Comparison of ENCODE assay signal across 26 cellular contexts in genomic region chr4:2252530-2252924, GRCh38. TPM values are rescaled to one million over a fixed set of nuclear protein-coding genes. Genes with fewer than 3 reads are reported as not detected.
A peak's percentile ranks its signal among the peaks of the same experiment; 100 is the strongest.
DNase-seq lines count a peak whose midpoint lies in the region; ATAC-seq, FAIRE-seq and TF ChIP-seq lines count a peak whose summit lies in the region.
"Had no signal": no experiment of that assay in that cellular context is flagged by ENCODE, and none has a peak within 500 bp of the region (broad histone marks: within the 10 kb centered on the region; RNA-seq: fewer than 3 reads in every experiment).

No MANE protein-coding gene starts in this region.

- TF ChIP-seq POLR2A in H1 (IDR thresholded peaks at IDR 0.05; ENCODE audit: control extremely low read depth in 1 of 2, low read depth in 2 of 2, low read length in 2 of 2), result no peak
- TF ChIP-seq POLR2A in spleen (IDR thresholded peaks at IDR 0.05), result no peak

- H3K27me3 ChIP-seq in GM23338 (ENCODE audit: insufficient read depth) (no peaks in the 10 kb centered on the region), H1 (replicated peaks in 1 of 4; ENCODE audit: control insufficient read depth in 3 of 4, extremely low read depth in 1 of 4, insufficient read depth in 3 of 4, low read length in 3 of 4) (no peaks in the 10 kb centered on the region), spleen (replicated peaks in 1 of 7) (no peaks in the 10 kb centered on the region)
- H3K27me3 ChIP-seq: BLaER1 treated with 17β-estradiol and CSF1 and Interleukin-3, amounts not matched to agents 10 nM and 100 nM; esophagus squamous epithelium; gastroesophageal sphincter had no signal

- no peaks in the 10 kb centered on the region for H3K9me2 ChIP-seq in GM23338 (ENCODE audit: insufficient read depth)

- H3K23me2 ChIP-seq in H1 (ENCODE audit: low read depth, low read length), result no peaks in the 10 kb centered on the region

- H3K14ac ChIP-seq in H1 (ENCODE audit: insufficient read length), result no peak overlapping the region

- H2BK20ac ChIP-seq in H1 (ENCODE audit: low read length), result no peak overlapping the region

- H3K18ac ChIP-seq in H1 (ENCODE audit: extremely low read depth, low read length), result no peak overlapping the region

- no peak overlapping the region for H3K4ac ChIP-seq in H1 (replicated peaks; ENCODE audit: insufficient read length, low read depth, low read length)

- H3K9me3 ChIP-seq in H1 (ENCODE audit: insufficient read depth in 2 of 2, low read depth in 1 of 2, low read length in 1 of 2), result no peaks in the 10 kb centered on the region
- no peaks in the 10 kb centered on the region for H3K9me3 ChIP-seq in spleen
- H3K9me3 ChIP-seq: A549; BLaER1 treated with 17β-estradiol and CSF1 and Interleukin-3, amounts not matched to agents 10 nM and 100 nM; esophagus squamous epithelium; gastroesophageal sphincter had no signal

- no peak for FAIRE-seq in H1 (lab: Jason Lieb, UNC)
- FAIRE-seq: A549, GM19239, urothelium cell line had no signal

- H3K9ac ChIP-seq in H1 (replicated peaks in 1 of 4; ENCODE audit: extremely low read depth in 1 of 4, low read depth in 3 of 4, low read length in 3 of 4), result no peak overlapping the region; a peak in 1 of 7 replicates

- no peak for TF ChIP-seq EP300 in H1 (IDR thresholded peaks at IDR 0.05; ENCODE audit: borderline replicate concordance in 1 of 2, low read depth in 2 of 2, low read length in 2 of 2)

- H2BK5ac ChIP-seq in H1 (ENCODE audit: low read depth, low read length), result no peak overlapping the region

- no CpG with 5 or more reads among the region's 8 CpGs for WGBS in H1 (ENCODE audit: extremely low coverage in 1 of 2, insufficient coverage in 1 of 2, insufficient read length in 1 of 2, insufficient replicate concordance in 2 of 2, low coverage in 1 of 2, low lambda C conversion rate in 2 of 2, missing lambda C conversion rate in 1 of 2), 2 experiments
- 92 to 100% (median 97%) methylated on average over 2 to 8 of the region's 8 CpGs for WGBS in spleen, 5 donors

- H3K79me1 ChIP-seq in H1 (ENCODE audit: low read depth, low read length), result no peaks in the 10 kb centered on the region

- H3K36me3 ChIP-seq in GM23338 (ENCODE audit: insufficient read depth) (no peaks in the 10 kb centered on the region), H1 (ENCODE audit: control insufficient read depth in 2 of 4, insufficient read depth in 4 of 4, low read length in 3 of 4) (peaks cover 0 to 5% (median 2%) of the 10 kb centered on the region in 4 experiments; a peak in 2 of 8 replicates), spleen (peaks cover 0 to 100% (median 67%) of the 10 kb centered on the region in 6 donors)

- no peak overlapping the region for H3K4me3 Mint-ChIP-seq in activated T-cell treated with anti-CD3 and anti-CD28 coated beads, Interleukin-2, amount 50 U/mL, for 4 hours
- H3K4me3 Mint-ChIP-seq in GM23338, result no peak overlapping the region
- H3K4me3 Mint-ChIP-seq: natural killer cell treated with Interleukin-12 subunit alpha and Interleukin-12 subunit beta and Interleukin-15 and Interleukin-18, amount 100 ng/mL, for 72 hours had no signal

- H2BK15ac ChIP-seq in H1 (ENCODE audit: low read length), result no peak overlapping the region

- no peak for TF ChIP-seq CTCF in GM23338 (conservative IDR thresholded peaks at IDR 0.05; ENCODE audit: low read depth in 2 of 2)
- TF ChIP-seq CTCF in H1 (IDR thresholded peaks at IDR 0.05; ENCODE audit: control extremely low read depth in 1 of 3, insufficient read depth in 1 of 3, low read depth in 1 of 3, low read length in 3 of 3), result no peak
- no peak for TF ChIP-seq CTCF in spleen (IDR thresholded peaks at IDR 0.05 in 8 of 11, conservative IDR thresholded peaks at IDR 0.05 in 3 of 11)

- no peaks in the 10 kb centered on the region for H3K27me3 Mint-ChIP-seq in activated T-cell treated with anti-CD3 and anti-CD28 coated beads, Interleukin-2, amount 50 U/mL, for 4 hours (ENCODE audit: low read depth)
- H3K27me3 Mint-ChIP-seq in GM23338 (ENCODE audit: insufficient read depth, low read depth, poor library complexity), result peaks cover 4% of the 10 kb centered on the region
- H3K27me3 Mint-ChIP-seq: natural killer cell treated with Interleukin-12 subunit alpha and Interleukin-12 subunit beta and Interleukin-15 and Interleukin-18, amount 100 ng/mL, for 72 hours; progenitor cell of endocrine pancreas had no signal

- intact Hi-C loops in spleen (cut with DNase I; ENCODE audit: low total_unique reads), result no loop called here

- no peak overlapping the region for H2BK120ac ChIP-seq in H1 (replicated peaks; ENCODE audit: low read depth, low read length)

- H2AFZ ChIP-seq in GM23338 (no peak overlapping the region), H1 (ENCODE audit: low read length) (no peak overlapping the region)

- POLR2A ChIA-PET in H1 (lab: Charles Lee; ENCODE audit: partially characterized antibody), result no interaction called here

- CTCF ChIA-PET in H1 (lab: Charles Lee; ENCODE audit: partially characterized antibody), result interaction anchor here (1.2 kb wide), 1 partner anchor 17 kb away, joined by 3 read pairs; no protein-coding TSS in a partner anchor

- H4K91ac ChIP-seq in H1 (replicated peaks; ENCODE audit: insufficient read length, low read length), result no peak overlapping the region

- H3K23ac ChIP-seq in H1 (ENCODE audit: insufficient read length), result no peak overlapping the region

- H3K4me3 ChIP-seq in GM23338, result no peak overlapping the region
- H3K4me3 ChIP-seq in H1 (ENCODE audit: extremely low read depth in 1 of 4, insufficient read depth in 2 of 4, low read depth in 3 of 4, low read length in 4 of 4), result no peak overlapping the region
- H3K4me3 ChIP-seq in spleen, result no peak overlapping the region
- H3K4me3 ChIP-seq: A549; BLaER1 treated with 17β-estradiol and CSF1 and Interleukin-3, amounts not matched to agents 10 nM and 100 nM; esophagus squamous epithelium; gastroesophageal sphincter; skin epidermis had no signal

- no peak overlapping the region for H2BK12ac ChIP-seq in H1 (ENCODE audit: low read depth, low read length)

- H3K79me2 ChIP-seq in GM23338 (replicated peaks; ENCODE audit: insufficient read depth) (no peaks in the 10 kb centered on the region), H1 (ENCODE audit: control insufficient read depth in 1 of 2, insufficient read depth in 2 of 2, low read length in 2 of 2) (no peaks in the 10 kb centered on the region)

- DNase-seq in activated T-cell treated with anti-CD3 and anti-CD28 coated beads, Interleukin-2, amount 50 U/mL, for 4 hours, result peak; percentile 4
- no peak for DNase-seq in activated T-cell treated with anti-CD3 and anti-CD28 coated beads for 4 hours
- no peak for DNase-seq in GM23338 (ENCODE audit: low spot score)
- DNase-seq in H1 (ENCODE audit: low read depth in 1 of 2, low spot score in 2 of 2), result no peak
- DNase-seq in spleen, result peak; percentile 66
- no peak for DNase-seq in D341Med (ENCODE audit: low spot score)
- no peak for DNase-seq in pons (ENCODE audit: low spot score)
- DNase-seq: activated CD4-positive, alpha-beta T cell treated with anti-CD3 and anti-CD28 coated beads, Interleukin-2, amount 50 U/mL, for 1 hour; activated naive CD4-positive, alpha-beta T cell; anterior cingulate cortex; effector CD4-positive, alpha-beta T cell; esophagus squamous epithelium; midbrain; MM.1S; NCI-H1694; SHP77 treated with DMSO at 0.1 percent for 48 hours; stimulated activated CD4-positive, alpha-beta T cell treated with anti-CD3 and anti-CD28 coated beads, Interleukin-4, amount 100 ng/mL, for 1 hour had no signal

- H3K4me1 Mint-ChIP-seq in activated T-cell treated with anti-CD3 and anti-CD28 coated beads, Interleukin-2, amount 50 U/mL, for 4 hours (ENCODE audit: low read depth), result peaks cover 4% of the 10 kb centered on the region
- peaks cover 15% of the 10 kb centered on the region for H3K4me1 Mint-ChIP-seq in GM23338

- no peak overlapping the region for H3K56ac ChIP-seq in H1 (replicated peaks; ENCODE audit: insufficient read length, low read depth, low read length)

- H3K4me1 ChIP-seq in GM23338 (ENCODE audit: insufficient read depth), result peaks cover 5% of the 10 kb centered on the region; the same call in 1 of the 2 replicates
- H3K4me1 ChIP-seq in H1 (replicated peaks in 1 of 4; ENCODE audit: control insufficient read depth in 3 of 4, insufficient read depth in 4 of 4, low read length in 3 of 4), result 0 out of 7 replicates have a peak, but pooled peaks cover 0 to 4% (median 0%) of the 10 kb centered on the region in 4 experiments
- H3K4me1 ChIP-seq in spleen, result peaks cover 24 to 96% (median 66%) of the 10 kb centered on the region in 6 donors
- H3K4me1 ChIP-seq: A549 had no signal

- no peaks in the 10 kb centered on the region for H3F3A ChIP-seq in GM23338 (replicated peaks; ENCODE audit: low read depth)

- no peak overlapping the region for H4K5ac ChIP-seq in H1 (ENCODE audit: insufficient read length, low read depth, low read length)

- peak overlapping the region; percentile 70; the same call in 1 of the 2 replicates for H3K27ac Mint-ChIP-seq in GM23338
- H3K27ac Mint-ChIP-seq: natural killer cell treated with Interleukin-12 subunit alpha and Interleukin-12 subunit beta and Interleukin-15 and Interleukin-18, amount 100 ng/mL, for 72 hours; progenitor cell of endocrine pancreas had no signal

- no peak for ATAC-seq in activated T-cell treated with anti-CD3 and anti-CD28 coated beads, Interleukin-2, amount 50 U/mL, for 4 hours
- ATAC-seq in GM23338 (no peak), GM21529 (IDR thresholded peaks at IDR 0.05; ENCODE audit: unreplicated experiment) (no peak)
- ATAC-seq: A549; gastroesophageal sphincter; natural killer cell treated with Interleukin-12 subunit alpha and Interleukin-12 subunit beta and Interleukin-15 and Interleukin-18, amount 100 ng/mL, for 72 hours had no signal

- no peak for TF ChIP-seq RAD21 in H1 (IDR thresholded peaks at IDR 0.05 in 1 of 2, conservative IDR thresholded peaks at IDR 0.05 in 1 of 2; ENCODE audit: low read depth in 2 of 2, low read length in 2 of 2)

- no peak overlapping the region for H2AK5ac ChIP-seq in H1 (ENCODE audit: low read depth, low read length)

- H3K4me2 ChIP-seq in GM23338, result no peak overlapping the region
- H3K4me2 ChIP-seq in H1 (ENCODE audit: insufficient read depth in 1 of 2, low read depth in 2 of 2, low read length in 2 of 2), result no peak overlapping the region
- H3K4me2 ChIP-seq: A549; BLaER1 treated with 17β-estradiol and CSF1 and Interleukin-3, amounts not matched to agents 10 nM and 100 nM had no signal

- H4K20me1 ChIP-seq in GM23338 (replicated peaks; ENCODE audit: insufficient read depth) (no peaks in the 10 kb centered on the region), H1 (replicated peaks in 1 of 2; ENCODE audit: control insufficient read depth in 1 of 2, insufficient read depth in 2 of 2, low read length in 2 of 2) (peaks cover 0 to 5% of the 10 kb centered on the region in 2 experiments)

- peaks cover 9% of the 10 kb centered on the region for H3K36me3 Mint-ChIP-seq in activated T-cell treated with anti-CD3 and anti-CD28 coated beads, Interleukin-2, amount 50 U/mL, for 4 hours (ENCODE audit: insufficient read depth)
- H3K36me3 Mint-ChIP-seq in GM23338 (ENCODE audit: low read depth), result no peaks in the 10 kb centered on the region; the same call in 2 of the 3 replicates
- H3K36me3 Mint-ChIP-seq: natural killer cell treated with Interleukin-12 subunit alpha and Interleukin-12 subunit beta and Interleukin-15 and Interleukin-18, amount 100 ng/mL, for 72 hours had no signal

- no peaks in the 10 kb centered on the region for H3K9me3 Mint-ChIP-seq in activated T-cell treated with anti-CD3 and anti-CD28 coated beads, Interleukin-2, amount 50 U/mL, for 4 hours
- H3K9me3 Mint-ChIP-seq in GM23338, result no peaks in the 10 kb centered on the region
- H3K9me3 Mint-ChIP-seq: natural killer cell treated with Interleukin-12 subunit alpha and Interleukin-12 subunit beta and Interleukin-15 and Interleukin-18, amount 100 ng/mL, for 72 hours had no signal

- H3K27ac ChIP-seq in GM23338 (ENCODE audit: low read depth), result no peak overlapping the region
- H3K27ac ChIP-seq in H1 (ENCODE audit: low read depth, low read length), result no peak overlapping the region
- H3K27ac ChIP-seq in spleen, result peak overlapping the region in 3 of 8 donors; percentile 9 to 45 (median 16)
- H3K27ac ChIP-seq: A549; BLaER1 treated with 17β-estradiol and CSF1 and Interleukin-3, amounts not matched to agents 10 nM and 100 nM; esophagus squamous epithelium had no signal

- peak overlapping the region; percentile 25; the same call in 1 of the 2 replicates for H4K8ac ChIP-seq in H1 (ENCODE audit: extremely low read depth, insufficient read depth, low read length)

RNA-seq across cellular contexts. Expression of gene MXD4, which starts 9.4 kb away (rescaled TPM):
- total RNA-seq in activated T-cell treated with anti-CD3 and anti-CD28 coated beads, Interleukin-2, amount 50 U/mL, for 4 hours, result 1 to 10 TPM; 5.1 to 6.3 (median 5.4) TPM
- 19.9 and 26.4 TPM in 2 replicates for total RNA-seq in GM23338 (2014; rRNA removed; shearing (Covaris generic))
- polyA plus RNA-seq in GM23338 (2016; fragmentation: Nextera tagmentation; extraction: Ambion mirVana), result 6.9 and 11.5 TPM in 2 replicates
- total RNA-seq in H1 (2021; fragmentation: NEBNext Ultra II Directional; extraction: Animal tissue kit (Norgen Biotek cat#: 25700)), result 20.8 and 24.6 TPM in 2 replicates
- 18.0 and 24.1 TPM in 2 replicates for polyA plus RNA-seq in H1 (2011; rRNA removed)
- 17.9 TPM for polyA plus RNA-seq in H1 (2011; cell fraction: cytosol; rRNA removed)
- 40.1 TPM for polyA plus RNA-seq in H1 (2011; cell fraction: nucleus; rRNA removed)
- 14.9 to 16.5 TPM (median 15.7 TPM) in 4 replicates for polyA plus RNA-seq in H1 (2012, experiment 1 of 2)
- 16.5 TPM for polyA plus RNA-seq in H1 (2012, experiment 2 of 2)
- 13.4 TPM for polyA plus RNA-seq in H1 (2013, experiment 1 of 2)
- polyA plus RNA-seq in H1 (2013, experiment 2 of 2), result 14.2 TPM
- polyA minus RNA-seq in H1 (2011; rRNA and poly(A)+ RNA removed), result 12.7 and 13.1 TPM in 2 replicates
- 13.5 TPM for polyA minus RNA-seq in H1 (2011; cell fraction: cytosol; rRNA and poly(A)+ RNA removed)
- polyA minus RNA-seq in H1 (2011; cell fraction: nucleus; rRNA and poly(A)+ RNA removed), result 15.7 TPM
- total RNA-seq in spleen, result 100 to 1,000 TPM in 5 of 7 donors, 10 to 100 TPM in 2; 51.8 to 128 (median 112) TPM
- 100 to 1,000 TPM in 1 of 3 donors, 10 to 100 TPM in 2; 36.0 to 103 (median 38.4) TPM for polyA plus RNA-seq in spleen

RNA-seq across cellular contexts. Expression of gene HAUS3, which starts 10.6 kb away (rescaled TPM):
- 10 to 100 TPM; 20.6 to 24.1 (median 22.5) TPM for total RNA-seq in activated T-cell treated with anti-CD3 and anti-CD28 coated beads, Interleukin-2, amount 50 U/mL, for 4 hours
- total RNA-seq in GM23338 (2014; rRNA removed; shearing (Covaris generic)), result 23.7 and 36.0 TPM in 2 replicates
- polyA plus RNA-seq in GM23338 (2016; fragmentation: Nextera tagmentation; extraction: Ambion mirVana) (16.3 and 21.4 TPM in 2 replicates), H1 (2011; rRNA removed) (3.2 and 5.1 TPM in 2 replicates), spleen (10 to 100 TPM; 10.3 to 15.0 (median 13.0) TPM)
- 14.6 and 14.8 TPM in 2 replicates for total RNA-seq in H1 (2021; fragmentation: NEBNext Ultra II Directional; extraction: Animal tissue kit (Norgen Biotek cat#: 25700))
- polyA plus RNA-seq in H1 (2011; cell fraction: cytosol; rRNA removed), result 6.5 TPM
- polyA plus RNA-seq in H1 (2011; cell fraction: nucleus; rRNA removed), result 3.7 TPM
- polyA plus RNA-seq in H1 (2012, experiment 1 of 2), result 4.4 to 10.4 TPM (median 5.5 TPM) in 4 replicates
- 1.2 TPM for polyA plus RNA-seq in H1 (2012, experiment 2 of 2)
- polyA plus RNA-seq in H1 (2013, experiment 1 of 2), result 10.3 TPM
- polyA plus RNA-seq in H1 (2013, experiment 2 of 2), result 10.4 TPM
- polyA minus RNA-seq in H1 (2011; rRNA and poly(A)+ RNA removed), result 1.6 and 2.3 TPM in 2 replicates
- 4.0 TPM for polyA minus RNA-seq in H1 (2011; cell fraction: cytosol; rRNA and poly(A)+ RNA removed)
- 5.1 TPM for polyA minus RNA-seq in H1 (2011; cell fraction: nucleus; rRNA and poly(A)+ RNA removed)
- 10 to 100 TPM; 16.2 to 22.4 (median 19.2) TPM for total RNA-seq in spleen

RNA-seq across cellular contexts. Expression of gene POLN, which starts 10.6 kb away (rescaled TPM):
- 1 to 10 TPM in 1 of 3 donors, under 1 TPM in 2; 0.61 to 2.3 (median 0.90) TPM for total RNA-seq in activated T-cell treated with anti-CD3 and anti-CD28 coated beads, Interleukin-2, amount 50 U/mL, for 4 hours
- 1.8 and 4.8 TPM in 2 replicates for total RNA-seq in GM23338 (2014; rRNA removed; shearing (Covaris generic))
- 1.8 and 4.0 TPM in 2 replicates for polyA plus RNA-seq in GM23338 (2016; fragmentation: Nextera tagmentation; extraction: Ambion mirVana)
- 1.5 and 4.2 TPM in 2 replicates for total RNA-seq in H1 (2021; fragmentation: NEBNext Ultra II Directional; extraction: Animal tissue kit (Norgen Biotek cat#: 25700))
- 0.82 and 0.98 TPM in 2 replicates for polyA plus RNA-seq in H1 (2011; rRNA removed)
- 1.3 TPM for polyA plus RNA-seq in H1 (2011; cell fraction: cytosol; rRNA removed)
- polyA plus RNA-seq in H1 (2011; cell fraction: nucleus; rRNA removed), result 1.5 TPM
- 0.94 to 1.2 TPM (median 1.1 TPM) in 4 replicates for polyA plus RNA-seq in H1 (2012, experiment 1 of 2)
- 0.05 TPM for polyA plus RNA-seq in H1 (2012, experiment 2 of 2)
- 1.8 TPM for polyA plus RNA-seq in H1 (2013, experiment 1 of 2)
- polyA plus RNA-seq in H1 (2013, experiment 2 of 2), result 2.3 TPM
- polyA minus RNA-seq in H1 (2011; rRNA and poly(A)+ RNA removed), result 1.3 and 2.1 TPM in 2 replicates
- not detected for polyA minus RNA-seq in H1 (2011; cell fraction: cytosol; rRNA and poly(A)+ RNA removed)
- 4.2 TPM for polyA minus RNA-seq in H1 (2011; cell fraction: nucleus; rRNA and poly(A)+ RNA removed)
- 1 to 10 TPM; 1.9 to 3.5 (median 2.9) TPM for total RNA-seq in spleen
- polyA plus RNA-seq in spleen, result 1 to 10 TPM; 1.2 to 1.5 (median 1.5) TPM

Comparison
In these comparisons a context has a peak if more than half of its experiments do, and no peak if none do; other contexts are left out.
1. DNase-seq: peak in activated T-cell treated with anti-CD3 and anti-CD28 coated beads, Interleukin-2, amount 50 U/mL, for 4 hours (single experiment) and spleen (single experiment); none in activated T-cell treated with anti-CD3 and anti-CD28 coated beads for 4 hours (single experiment), GM23338 (single experiment), H1 (0 of 2), D341Med (single experiment) and pons (single experiment).